Comparison of ENCODE assay signal across 21 cellular contexts in the genomic region with DNA sequence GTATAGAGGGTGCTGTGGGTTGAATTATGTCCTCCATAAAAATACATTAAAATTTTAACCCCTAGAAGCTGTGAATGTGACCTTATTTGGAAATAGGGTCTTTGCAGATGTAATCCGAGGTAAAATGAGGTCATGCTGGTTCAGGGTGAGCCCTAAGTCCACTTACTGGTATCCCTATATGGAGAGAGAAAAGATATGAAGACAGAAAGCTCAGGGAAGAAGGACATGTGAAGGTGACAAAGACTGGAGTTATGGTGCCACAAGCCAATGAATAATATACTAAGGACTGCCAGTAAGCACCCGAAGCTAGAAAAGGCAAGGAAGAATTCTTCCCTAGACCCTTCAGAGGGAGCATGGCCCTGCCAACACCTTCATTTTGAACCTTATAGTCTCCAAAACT. TPM values are rescaled to one million over a fixed set of nuclear protein-coding genes. Genes with fewer than 3 reads are reported as not detected.
DNase-seq lines count a peak whose midpoint lies in the region; ATAC-seq and TF ChIP-seq lines count a peak whose summit lies in the region.
"Had no signal": no experiment of that assay in that cellular context is flagged by ENCODE, and none has a peak within 500 bp of the region (broad histone marks: within the 10 kb centered on the region; RNA-seq: fewer than 3 reads in every experiment).

No MANE protein-coding gene starts in this region.

- H3K27me3 Mint-ChIP-seq in activated CD8-positive, alpha-beta T cell treated with anti-CD3 and anti-CD28 coated beads for 36 hours = no peaks in the 10 kb centered on the region
- H3K27me3 Mint-ChIP-seq in activated CD8-positive, alpha-beta T cell treated with anti-CD3 and anti-CD28 coated beads, Interleukin-2, amount 10 ng/mL, durations not matched to agents 7 days and 5 days (ENCODE audit: low read depth) = no peaks in the 10 kb centered on the region
- H3K27me3 Mint-ChIP-seq in WTC11 (ENCODE audit: low read depth) = no peaks in the 10 kb centered on the region

- H3K4me3 Mint-ChIP-seq in activated CD8-positive, alpha-beta T cell treated with anti-CD3 and anti-CD28 coated beads for 36 hours = no peak overlapping the region
- H3K4me3 Mint-ChIP-seq in activated CD8-positive, alpha-beta T cell treated with anti-CD3 and anti-CD28 coated beads, Interleukin-2, amount 10 ng/mL, durations not matched to agents 7 days and 5 days = no peak overlapping the region
- no peak overlapping the region for H3K4me3 Mint-ChIP-seq in WTC11
- H3K4me3 Mint-ChIP-seq: CD14-positive monocyte had no signal

- H3K27ac ChIP-seq in heart left ventricle = peak overlapping the region in 1 of 12 donors; percentile 21
- no peak overlapping the region for H3K27ac ChIP-seq in right atrium auricular region
- peak overlapping the region in 3 of 4 donors; percentile 40 to 62 (median 48) for H3K27ac ChIP-seq in gastrocnemius medialis
- H3K27ac ChIP-seq: SJSA1 had no signal

- POLR2A ChIA-PET in activated CD8-positive, alpha-beta T cell treated with anti-CD3 and anti-CD28 coated beads for 36 hours (lab: Charles Lee) = no interaction called here
- POLR2A ChIA-PET in activated CD8-positive, alpha-beta T cell treated with anti-CD3 and anti-CD28 coated beads, Interleukin-2, amount 10 ng/mL, durations not matched to agents 7 days and 5 days (lab: Charles Lee) = no interaction called here
- POLR2A ChIA-PET in WTC11 (lab: Charles Lee) = no interaction called here

- peak overlapping the region; percentile 18 for H3K27ac Mint-ChIP-seq in activated CD8-positive, alpha-beta T cell treated with anti-CD3 and anti-CD28 coated beads for 36 hours
- H3K27ac Mint-ChIP-seq in activated CD8-positive, alpha-beta T cell treated with anti-CD3 and anti-CD28 coated beads, Interleukin-2, amount 10 ng/mL, durations not matched to agents 7 days and 5 days = no peak overlapping the region
- peak overlapping the region; percentile 1; the same call in 1 of the 2 replicates for H3K27ac Mint-ChIP-seq in WTC11

- H3K4me1 ChIP-seq in heart left ventricle (peaks cover 0 to 25% (median 5%) of the 10 kb centered on the region in 12 donors), right atrium auricular region (no peaks in the 10 kb centered on the region), gastrocnemius medialis (peaks cover 35 to 42% of the 10 kb centered on the region in 2 donors)
- H3K4me1 ChIP-seq: BE2C, SJSA1 had no signal

- no peak for TF ChIP-seq POLR2A in heart left ventricle (IDR thresholded peaks at IDR 0.05)
- TF ChIP-seq POLR2A in gastrocnemius medialis (IDR thresholded peaks at IDR 0.05) = no peak

- H3K27me3 ChIP-seq in heart left ventricle (no peaks in the 10 kb centered on the region), right atrium auricular region (no peaks in the 10 kb centered on the region), gastrocnemius medialis (no peaks in the 10 kb centered on the region)
- H3K27me3 ChIP-seq: BE2C, SJSA1 had no signal

- H3K9me3 ChIP-seq in heart left ventricle (peaks cover 0 to 2% (median 0%) of the 10 kb centered on the region in 12 donors), right atrium auricular region (no peaks in the 10 kb centered on the region), gastrocnemius medialis (no peaks in the 10 kb centered on the region)
- H3K9me3 ChIP-seq: BE2C, SJSA1 had no signal

- 62 to 74% (median 71%) methylated on average over 2 of the region's 2 CpGs for WGBS in heart left ventricle, 4 donors

- no peak for DNase-seq in activated CD8-positive, alpha-beta T cell treated with anti-CD3 and anti-CD28 coated beads for 36 hours
- DNase-seq in activated CD8-positive, alpha-beta T cell treated with anti-CD3 and anti-CD28 coated beads, Interleukin-2, amount 10 ng/mL, durations not matched to agents 7 days and 5 days = no peak
- DNase-seq in heart left ventricle (no peak), right atrium auricular region (ENCODE audit: low spot score) (no peak), WTC11 (ENCODE audit: low spot score) (no peak), gastrocnemius medialis (no peak), nucleus accumbens (lab: John Stamatoyannopoulos, UW) (no peak)
- DNase-seq: 8988T, ACHN, BE2C, Karpas-422, NCI-H1092 treated with DMSO at 0.1 percent for 48 hours, NCI-H1436 treated with DMSO at 0.1 percent for 48 hours, NCI-H187 treated with DMSO at 0.1 percent for 48 hours, NCI-H446, NCI-H524 treated with DMSO at 0.1 percent for 48 hours, NCI-H774 had no signal

- H3K36me3 Mint-ChIP-seq in activated CD8-positive, alpha-beta T cell treated with anti-CD3 and anti-CD28 coated beads for 36 hours (ENCODE audit: low read depth) = peaks cover 57% of the 10 kb centered on the region
- peaks cover 46% of the 10 kb centered on the region for H3K36me3 Mint-ChIP-seq in activated CD8-positive, alpha-beta T cell treated with anti-CD3 and anti-CD28 coated beads, Interleukin-2, amount 10 ng/mL, durations not matched to agents 7 days and 5 days (ENCODE audit: low read depth)
- peaks cover 14% of the 10 kb centered on the region for H3K36me3 Mint-ChIP-seq in WTC11

- H3K36me3 ChIP-seq in heart left ventricle (no peaks in the 10 kb centered on the region), right atrium auricular region (no peaks in the 10 kb centered on the region), gastrocnemius medialis (no peaks in the 10 kb centered on the region)
- H3K36me3 ChIP-seq: BE2C, SJSA1 had no signal

- H3K4me3 ChIP-seq in heart left ventricle = no peak overlapping the region
- no peak overlapping the region for H3K4me3 ChIP-seq in right atrium auricular region
- H3K4me3 ChIP-seq in gastrocnemius medialis = no peak overlapping the region
- H3K4me3 ChIP-seq: SJSA1 had no signal

- intact Hi-C loops in activated CD8-positive, alpha-beta T cell treated with anti-CD3 and anti-CD28 coated beads for 36 hours (cut with micrococcal nuclease) = no loop called here
- intact Hi-C loops in heart left ventricle (cut with DNase I) (no loop called here), gastrocnemius medialis (cut with DNase I; ENCODE audit: low total_unique reads) (no loop called here)

- peaks cover 11% of the 10 kb centered on the region for H3K9me3 Mint-ChIP-seq in activated CD8-positive, alpha-beta T cell treated with anti-CD3 and anti-CD28 coated beads for 36 hours
- peaks cover 7% of the 10 kb centered on the region for H3K9me3 Mint-ChIP-seq in activated CD8-positive, alpha-beta T cell treated with anti-CD3 and anti-CD28 coated beads, Interleukin-2, amount 10 ng/mL, durations not matched to agents 7 days and 5 days (ENCODE audit: insufficient read depth)
- peaks cover 19% of the 10 kb centered on the region for H3K9me3 Mint-ChIP-seq in WTC11

- TF ChIP-seq CTCF in activated CD8-positive, alpha-beta T cell treated with anti-CD3 and anti-CD28 coated beads for 36 hours (IDR thresholded peaks at IDR 0.05) = no peak
- TF ChIP-seq CTCF in heart left ventricle (IDR thresholded peaks at IDR 0.05) (no peak), right atrium auricular region (IDR thresholded peaks at IDR 0.05) (no peak), WTC11 (IDR thresholded peaks at IDR 0.05) (no peak), gastrocnemius medialis (IDR thresholded peaks at IDR 0.05 in 4 of 5, conservative IDR thresholded peaks at IDR 0.05 in 1 of 5) (no peak)

- ATAC-seq in activated CD8-positive, alpha-beta T cell treated with anti-CD3 and anti-CD28 coated beads for 36 hours = no peak
- no peak for ATAC-seq in activated CD8-positive, alpha-beta T cell treated with anti-CD3 and anti-CD28 coated beads, Interleukin-2, amount 10 ng/mL, durations not matched to agents 7 days and 5 days
- peak in 3 of 4 donors; percentile 52 to 68 (median 54) for ATAC-seq in heart left ventricle
- no peak for ATAC-seq in WTC11
- peak in 1 of 2 donors; percentile 57 for ATAC-seq in gastrocnemius medialis
- no peak for ATAC-seq in HG03565 (IDR thresholded peaks at IDR 0.05; ENCODE audit: unreplicated experiment)

- peaks cover 36% of the 10 kb centered on the region for H3K4me1 Mint-ChIP-seq in activated CD8-positive, alpha-beta T cell treated with anti-CD3 and anti-CD28 coated beads for 36 hours (ENCODE audit: low read depth)
- no peaks in the 10 kb centered on the region for H3K4me1 Mint-ChIP-seq in activated CD8-positive, alpha-beta T cell treated with anti-CD3 and anti-CD28 coated beads, Interleukin-2, amount 10 ng/mL, durations not matched to agents 7 days and 5 days (ENCODE audit: low read depth)
- peaks cover 25% of the 10 kb centered on the region for H3K4me1 Mint-ChIP-seq in WTC11

- CTCF ChIA-PET in activated CD8-positive, alpha-beta T cell treated with anti-CD3 and anti-CD28 coated beads for 36 hours (lab: Charles Lee) = interaction anchor here (0.7 to 1.3 kb wide), 4 partner anchors 18 to 33 kb away, joined by 3 to 4 read pairs (median 4); no protein-coding TSS in a partner anchor
- CTCF ChIA-PET in activated CD8-positive, alpha-beta T cell treated with anti-CD3 and anti-CD28 coated beads, Interleukin-2, amount 10 ng/mL, durations not matched to agents 7 days and 5 days (lab: Charles Lee) = interaction anchor here (0.9 to 4.0 kb wide), 3 partner anchors 17 to 33 kb away, joined by 3 to 14 read pairs (median 5); no protein-coding TSS in a partner anchor
- CTCF ChIA-PET in WTC11 (lab: Charles Lee) = interaction anchor here (0.5 to 1.0 kb wide), 2 partner anchors 33 to 614 kb away, joined by 3 read pairs; no protein-coding TSS in a partner anchor

- in situ Hi-C loops in gastrocnemius medialis (cut with MboI; ENCODE audit: low sequenced_read_pairs in 4 of 4) = loop anchor here in 1 of 4 donors (25.0 kb wide), 1 partner anchor 311 kb away; no protein-coding TSS in a partner anchor

TF ChIP-seq in WTC11, 78 proteins besides CTCF, POLR2A, EP300 and RAD21 (continues in another document):
- TF ChIP-seq ZNF671 (CRISPR knock-in tag; IDR thresholded peaks at IDR 0.05) (no peak), TEAD4 (CRISPR knock-in tag; IDR thresholded peaks at IDR 0.05) (no peak), MYBL2 (CRISPR knock-in tag; IDR thresholded peaks at IDR 0.05) (no peak)

RNA-seq across cellular contexts. Expression of a gene that starts 50.2 kb away (rescaled TPM):
- not detected for total RNA-seq in activated CD8-positive, alpha-beta T cell treated with anti-CD3 and anti-CD28 coated beads for 36 hours
- not detected for total RNA-seq in activated CD8-positive, alpha-beta T cell treated with anti-CD3 and anti-CD28 coated beads, Interleukin-2, amount 10 ng/mL, durations not matched to agents 7 days and 5 days
- total RNA-seq in heart left ventricle = 1,000 to 10,000 TPM; 1,105 to 3,015 (median 1,923) TPM
- polyA plus RNA-seq in heart left ventricle = 1,000 to 10,000 TPM in 1 of 2 donors, 100 to 1,000 TPM in 1; 974 to 1,338 TPM
- total RNA-seq in right atrium auricular region = 1,000 to 10,000 TPM in 1 of 2 donors, 100 to 1,000 TPM in 1; 560 to 1,831 TPM
- total RNA-seq in WTC11 (2021) = 0.09 TPM in 1 of 3 replicates, not detected in the others
- 100 to 1,000 TPM in 3 of 4 donors, 10 to 100 TPM in 1; 49.6 to 278 (median 202) TPM for total RNA-seq in gastrocnemius medialis
- total RNA-seq: HT-29, SJSA1 had no signal

RNA-seq across cellular contexts. Expression of a gene that starts 53.1 kb away (rescaled TPM):
- total RNA-seq in activated CD8-positive, alpha-beta T cell treated with anti-CD3 and anti-CD28 coated beads for 36 hours = 10 to 100 TPM; 39.6 to 40.3 TPM
- 10 to 100 TPM; 45.7 to 48.7 TPM for total RNA-seq in activated CD8-positive, alpha-beta T cell treated with anti-CD3 and anti-CD28 coated beads, Interleukin-2, amount 10 ng/mL, durations not matched to agents 7 days and 5 days
- total RNA-seq in heart left ventricle (10 to 100 TPM in 1 of 9 donors, 1 to 10 TPM in 8; 5.1 to 14.4 (median 7.6) TPM), right atrium auricular region (1 to 10 TPM; 4.5 to 6.8 TPM), WTC11 (2021) (19.6 to 32.5 TPM (median 21.8 TPM) in 3 replicates), gastrocnemius medialis (10 to 100 TPM; 15.6 to 22.8 (median 21.9) TPM)
- polyA plus RNA-seq in heart left ventricle = 1 to 10 TPM; 1.9 to 7.7 TPM

Comparison
In these comparisons a context has a peak if more than half of its experiments do, and no peak if none do; other contexts are left out.
1. ATAC-seq: peak in heart left ventricle (3 of 4); none in activated CD8-positive, alpha-beta T cell treated with anti-CD3 and anti-CD28 coated beads for 36 hours (single experiment), activated CD8-positive, alpha-beta T cell treated with anti-CD3 and anti-CD28 coated beads, Interleukin-2, amount 10 ng/mL, durations not matched to agents 7 days and 5 days (single experiment), WTC11 (single experiment) and HG03565 (single experiment).
2. H3K27ac ChIP-seq: peak in gastrocnemius medialis (3 of 4); none in right atrium auricular region (0 of 2).
3. RNA of a gene that starts 50.2 kb away (total RNA-seq): 1,105 to 3,015 TPM in heart left ventricle, 560 to 1,831 TPM in right atrium auricular region and 49.6 to 278 TPM in gastrocnemius medialis; 0.09 TPM in WTC11, not detected in activated CD8-positive, alpha-beta T cell treated with anti-CD3 and anti-CD28 coated beads for 36 hours and not detected in activated CD8-positive, alpha-beta T cell treated with anti-CD3 and anti-CD28 coated beads, Interleukin-2, amount 10 ng/mL, durations not matched to agents 7 days and 5 days; every median in the first group is over 10 times any median in the second.